ENCODE assay signal across 14 cellular contexts in genomic region chr3:42070089-42070885, GRCh38. TPM values are rescaled to one million over a fixed set of nuclear protein-coding genes. Genes with fewer than 3 reads are reported as not detected.
DNase-seq lines count a peak whose midpoint lies in the region; ATAC-seq and TF ChIP-seq lines count a peak whose summit lies in the region.
"Had no signal": no experiment of that assay in that cellular context is flagged by ENCODE, and none has a peak within 500 bp of the region (broad histone marks: within the 10 kb centered on the region; RNA-seq: fewer than 3 reads in every experiment).

No MANE protein-coding gene starts in this region.

- H3K27ac ChIP-seq in DOHH2 (ENCODE audit: low read depth, low read length) (peak overlapping the region; percentile 88), RWPE1 (peak overlapping the region; percentile 96), esophagus muscularis mucosa (replicated peaks in 1 of 4) (peak overlapping the region; percentile 81 to 88 (median 86)), sigmoid colon (peak overlapping the region; percentile 76 to 93 (median 87))

- H3K4me1 ChIP-seq in DOHH2 (ENCODE audit: control insufficient read depth, low read length): peaks cover 96% of the 10 kb centered on the region
- peaks cover 90 to 99% (median 98%) of the 10 kb centered on the region in 4 donors for H3K4me1 ChIP-seq in esophagus muscularis mucosa
- peaks cover 0 to 90% (median 85%) of the 10 kb centered on the region in 4 donors for H3K4me1 ChIP-seq in sigmoid colon

- H3F3A ChIP-seq in DOHH2 (ENCODE audit: control insufficient read depth, insufficient read depth): peaks cover 29% of the 10 kb centered on the region

- TF ChIP-seq EP300 in esophagus muscularis mucosa (IDR thresholded peaks at IDR 0.05) (no peak), sigmoid colon (IDR thresholded peaks at IDR 0.05) (no peak)

- H3K36me3 ChIP-seq in DOHH2 (ENCODE audit: control insufficient read depth, low read length): peaks cover 21% of the 10 kb centered on the region
- no peaks in the 10 kb centered on the region for H3K36me3 ChIP-seq in esophagus muscularis mucosa
- no peaks in the 10 kb centered on the region for H3K36me3 ChIP-seq in sigmoid colon

- peak overlapping the region; percentile 72 for H3K4me3 ChIP-seq in DOHH2 (ENCODE audit: low read length)
- no peak overlapping the region for H3K4me3 ChIP-seq in esophagus muscularis mucosa
- H3K4me3 ChIP-seq in sigmoid colon: no peak overlapping the region
- H3K4me3 ChIP-seq: GM23338 had no signal

- ATAC-seq in natural killer cell treated with Interleukin-12 subunit alpha and Interleukin-12 subunit beta and Interleukin-15 and Interleukin-18, amount 100 ng/mL, for 72 hours: no peak
- ATAC-seq in GM18498 (IDR thresholded peaks at IDR 0.05; ENCODE audit: unreplicated experiment): no peak
- ATAC-seq: GM23338 had no signal

- POLR2A ChIA-PET in RWPE1 (lab: Yijun Ruan, JAX; ENCODE audit: low non-redundant PET): no interaction called here

- H3K4me2 ChIP-seq in DOHH2 (ENCODE audit: low read length): peak overlapping the region; percentile 99
- H3K4me2 ChIP-seq: GM23338 had no signal

- DNase-seq in RWPE1 (ENCODE audit: low spot score): no peak
- no peak for DNase-seq in esophagus muscularis mucosa (ENCODE audit: extremely low spot score)
- no peak for DNase-seq in sigmoid colon
- DNase-seq in natural killer cell treated with Interleukin-12 subunit alpha and Interleukin-12 subunit beta and Interleukin-15 and Interleukin-18, amount 100 ng/mL, for 72 hours (ENCODE audit: low spot score): no peak
- no peak for DNase-seq in activated T-cell treated with anti-CD3 and anti-CD28 coated beads, Interleukin-2, amount 50 U/mL, for 48 hours
- DNase-seq in NCI-H1417 treated with DMSO at 0.1 percent for 48 hours (lab: John Stamatoyannopoulos, UW): no peak
- DNase-seq: C1 segment of cervical spinal cord, dermis blood vessel endothelial cell, NCI-H2171 treated with DMSO at 0.1 percent for 48 hours had no signal

- CTCF ChIA-PET in RWPE1 (lab: Yijun Ruan, JAX): no interaction called here

- intact Hi-C loops in esophagus muscularis mucosa (cut with DNase I) (no loop called here), sigmoid colon (cut with DNase I) (loop anchor here (10.0 kb wide), 1 partner anchor 1615 kb away; the partner anchor contains the start of gene RPL14)

- no peaks in the 10 kb centered on the region for H3K9me3 ChIP-seq in DOHH2 (ENCODE audit: control insufficient read depth, insufficient read depth, low read length)
- no peaks in the 10 kb centered on the region for H3K9me3 ChIP-seq in esophagus muscularis mucosa
- H3K9me3 ChIP-seq in sigmoid colon: no peaks in the 10 kb centered on the region

- 74% methylated on average over 5 of the region's 5 CpGs for WGBS in esophagus muscularis mucosa
- WGBS in sigmoid colon, 2 donors: 58 to 88% methylated on average over 5 of the region's 5 CpGs

- H3K4me3 Mint-ChIP-seq in natural killer cell treated with Interleukin-12 subunit alpha and Interleukin-12 subunit beta and Interleukin-15 and Interleukin-18, amount 100 ng/mL, for 72 hours: no peak overlapping the region
- H3K4me3 Mint-ChIP-seq: activated T-helper 1 cell treated with anti-CD3 and anti-CD28 coated beads, Interleukin-12 subunit alpha, Interleukin-12 subunit beta, Interleukin-2, Interleukin-4 antibody, amounts not matched to agents 30 ng/mL and 10 ng/mL and 1 ng/mL, durations not matched to agents 14 hours and 24 hours and 36 hours; GM23338; stimulated activated naive CD8-positive, alpha-beta T cell treated with anti-CD3 and anti-CD28 coated beads, Interleukin-15, Interleukin-2, amounts not matched to agents 100 ng/mL and 50 ng/mL, for 24 hours had no signal

- H3K9me2 ChIP-seq in DOHH2 (replicated peaks; ENCODE audit: control insufficient read depth, low read length): no peaks in the 10 kb centered on the region

- TF ChIP-seq CTCF in DOHH2 (IDR thresholded peaks at IDR 0.05; ENCODE audit: low read depth, low read length, poor library complexity, severe bottlenecking) (no peak), RWPE1 (conservative IDR thresholded peaks at IDR 0.05; ENCODE audit: low read depth) (no peak), esophagus muscularis mucosa (IDR thresholded peaks at IDR 0.05) (no peak), sigmoid colon (IDR thresholded peaks at IDR 0.05) (no peak)

- H3K79me2 ChIP-seq in DOHH2 (ENCODE audit: control insufficient read depth, low read length): peaks cover 99% of the 10 kb centered on the region

- no peaks in the 10 kb centered on the region for H4K20me1 ChIP-seq in DOHH2 (ENCODE audit: control insufficient read depth, insufficient read depth, low read depth, low read length)

- H3K27ac Mint-ChIP-seq in natural killer cell treated with Interleukin-12 subunit alpha and Interleukin-12 subunit beta and Interleukin-15 and Interleukin-18, amount 100 ng/mL, for 72 hours: no peak overlapping the region
- H3K27ac Mint-ChIP-seq: activated T-helper 1 cell treated with anti-CD3 and anti-CD28 coated beads, Interleukin-12 subunit alpha, Interleukin-12 subunit beta, Interleukin-2, Interleukin-4 antibody, amounts not matched to agents 30 ng/mL and 10 ng/mL and 1 ng/mL, durations not matched to agents 14 hours and 24 hours and 36 hours; stimulated activated naive CD8-positive, alpha-beta T cell treated with anti-CD3 and anti-CD28 coated beads, Interleukin-15, Interleukin-2, amounts not matched to agents 100 ng/mL and 50 ng/mL, for 24 hours had no signal

- TF ChIP-seq POLR2A in esophagus muscularis mucosa (IDR thresholded peaks at IDR 0.05; ENCODE audit: low read depth) (no peak), sigmoid colon (IDR thresholded peaks at IDR 0.05) (no peak)

- H3K27me3 ChIP-seq in DOHH2 (ENCODE audit: control insufficient read depth, low read length) (no peaks in the 10 kb centered on the region), esophagus muscularis mucosa (no peaks in the 10 kb centered on the region), sigmoid colon (no peaks in the 10 kb centered on the region)

- no peaks in the 10 kb centered on the region for H3K36me3 Mint-ChIP-seq in natural killer cell treated with Interleukin-12 subunit alpha and Interleukin-12 subunit beta and Interleukin-15 and Interleukin-18, amount 100 ng/mL, for 72 hours

- H3K27me3 Mint-ChIP-seq in natural killer cell treated with Interleukin-12 subunit alpha and Interleukin-12 subunit beta and Interleukin-15 and Interleukin-18, amount 100 ng/mL, for 72 hours: no peaks in the 10 kb centered on the region
- H3K27me3 Mint-ChIP-seq: stimulated activated naive CD8-positive, alpha-beta T cell treated with anti-CD3 and anti-CD28 coated beads, Interleukin-15, Interleukin-2, amounts not matched to agents 100 ng/mL and 50 ng/mL, for 24 hours had no signal

- no peaks in the 10 kb centered on the region for H3K9me3 Mint-ChIP-seq in natural killer cell treated with Interleukin-12 subunit alpha and Interleukin-12 subunit beta and Interleukin-15 and Interleukin-18, amount 100 ng/mL, for 72 hours
- H3K9me3 Mint-ChIP-seq: activated T-helper 1 cell treated with anti-CD3 and anti-CD28 coated beads, Interleukin-12 subunit alpha, Interleukin-12 subunit beta, Interleukin-2, Interleukin-4 antibody, amounts not matched to agents 30 ng/mL and 10 ng/mL and 1 ng/mL, durations not matched to agents 14 hours and 24 hours and 36 hours; GM23338; stimulated activated naive CD8-positive, alpha-beta T cell treated with anti-CD3 and anti-CD28 coated beads, Interleukin-15, Interleukin-2, amounts not matched to agents 100 ng/mL and 50 ng/mL, for 24 hours had no signal

- peaks cover 35 to 46% of the 10 kb centered on the region in 2 donors for H3K4me1 Mint-ChIP-seq in natural killer cell treated with Interleukin-12 subunit alpha and Interleukin-12 subunit beta and Interleukin-15 and Interleukin-18, amount 100 ng/mL, for 72 hours (ENCODE audit: low read depth in 2 of 2)

RNA-seq across cellular contexts. Expression of gene TRAK1, which starts 20.9 kb away (rescaled TPM):
- 10 to 100 TPM; 45.7 to 74.8 (median 57.7) TPM for total RNA-seq in esophagus muscularis mucosa
- total RNA-seq in sigmoid colon: 10 to 100 TPM; 17.6 to 42.7 (median 27.2) TPM
- 10 to 100 TPM; 31.8 to 39.5 (median 37.9) TPM for polyA plus RNA-seq in sigmoid colon
- 10 to 100 TPM; 32.3 to 48.0 TPM for total RNA-seq in natural killer cell treated with Interleukin-12 subunit alpha and Interleukin-12 subunit beta and Interleukin-15 and Interleukin-18, amount 100 ng/mL, for 72 hours
